ENCODE assay signal across 11 cellular contexts in the genomic region with DNA sequence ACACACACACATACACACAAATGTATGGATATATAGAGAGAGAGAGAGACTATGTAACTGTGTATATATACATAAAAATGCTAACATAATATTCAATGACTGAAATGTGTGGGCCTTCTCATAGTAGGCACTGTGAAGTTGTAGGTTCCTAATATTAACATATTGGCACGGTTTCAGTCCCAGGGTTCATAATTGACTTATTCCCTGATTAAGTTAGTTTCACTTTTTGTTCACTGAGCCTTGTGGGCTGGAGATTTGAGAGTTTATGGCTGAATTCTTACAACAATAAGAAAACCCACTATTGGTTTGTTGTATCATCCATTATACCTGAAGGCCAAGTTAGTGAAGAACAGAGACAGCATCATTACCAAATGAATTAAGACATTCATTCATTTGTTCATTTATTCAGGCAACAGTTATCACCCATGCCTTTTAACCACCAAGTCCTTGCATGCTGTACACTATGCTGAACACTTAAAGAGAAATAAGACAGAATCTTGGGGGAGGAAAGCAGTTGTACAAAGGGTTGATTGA.
A peak's percentile ranks its signal among the peaks of the same experiment; 100 is the strongest.
DNase-seq lines count a peak whose midpoint lies in the region; ATAC-seq and TF ChIP-seq lines count a peak whose summit lies in the region.
"Had no signal": no experiment of that assay in that cellular context is flagged by ENCODE, and none has a peak within 500 bp of the region (broad histone marks: within the 10 kb centered on the region; RNA-seq: fewer than 3 reads in every experiment).

No MANE protein-coding gene starts in this region.

- peak; percentile 53 for ATAC-seq in GM21717 (IDR thresholded peaks at IDR 0.05; ENCODE audit: unreplicated experiment)
- ATAC-seq in natural killer cell: peak; percentile 17 to 73 (median 58)

- H3K27me3 Mint-ChIP-seq in natural killer cell (ENCODE audit: low read depth in 2 of 2): no peaks in the 10 kb centered on the region

- DNase-seq in RPMI8226 (peak; percentile 55), natural killer cell (no peak), NCI-H1092 (lab: John Stamatoyannopoulos, UW) (no peak), glomerular visceral epithelial cell (ENCODE audit: extremely low spot score) (no peak), NCI-H2171 treated with DMSO at 0.1 percent for 48 hours (lab: John Stamatoyannopoulos, UW) (no peak)
- DNase-seq in activated CD4-positive, alpha-beta T cell treated with anti-CD3 and anti-CD28 coated beads for 1 hour: no peak
- DNase-seq: DMS 273 treated with DMSO at 0.1 percent for 48 hours; stimulated activated CD8-positive, alpha-beta memory T cell treated with anti-CD3 and anti-CD28 coated beads, Interleukin-4, amount 100 ng/mL, for 48 hours had no signal

- peak overlapping the region; percentile 65 for H3K4me3 Mint-ChIP-seq in natural killer cell

- intact Hi-C loops in natural killer cell (cut with micrococcal nuclease): loop anchor here (10.0 kb wide), 1 partner anchor 50 kb away; no protein-coding TSS in a partner anchor

- H3K4me3 ChIP-seq in GM08714 (ENCODE audit: low read length): peak overlapping the region; percentile 36; the same call in 1 of the 2 replicates
- H3K4me3 ChIP-seq: cardiac muscle cell had no signal

- H3K4me1 Mint-ChIP-seq in natural killer cell: peaks cover 24 to 46% of the 10 kb centered on the region in 2 donors

- peak overlapping the region; percentile 9 to 94 for H3K27ac Mint-ChIP-seq in natural killer cell

- H3K9me3 Mint-ChIP-seq in natural killer cell: no peaks in the 10 kb centered on the region

- no peak for TF ChIP-seq CTCF in natural killer cell (IDR thresholded peaks at IDR 0.05)

- no peaks in the 10 kb centered on the region for H3K36me3 Mint-ChIP-seq in natural killer cell
